ENCODE assay signal across 1 cellular context in the genomic region with DNA sequence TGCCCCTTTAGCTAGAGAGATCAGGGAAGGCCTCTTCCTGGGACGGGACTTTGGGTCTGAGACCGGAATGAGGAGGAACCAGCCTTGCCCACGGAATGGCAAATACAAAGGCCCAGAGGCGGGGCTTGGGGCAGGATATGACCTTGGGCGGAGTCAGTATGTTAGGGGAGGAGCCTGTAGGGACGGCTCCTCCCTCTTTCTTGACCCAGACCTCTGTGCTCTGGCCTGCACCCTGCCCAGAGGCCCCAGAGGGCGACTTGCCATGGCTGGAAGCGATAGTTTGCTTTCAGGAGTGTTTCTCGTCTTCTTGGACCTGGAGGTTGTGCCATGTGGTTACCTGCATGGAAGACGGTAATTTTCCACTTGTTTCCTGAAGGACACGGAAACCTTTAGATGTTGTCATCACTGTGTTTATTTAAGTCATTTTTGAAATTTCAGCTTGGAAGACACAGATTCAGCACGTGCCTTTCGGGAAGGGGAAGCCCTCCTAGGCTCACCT.
TF ChIP-seq lines count a peak whose summit lies in the region.

No MANE protein-coding gene starts in this region.

TF ChIP-seq in SK-N-SH, 30 proteins besides CTCF, POLR2A, EP300 and RAD21 (continued from another document):
- TF ChIP-seq, protein P1, sequence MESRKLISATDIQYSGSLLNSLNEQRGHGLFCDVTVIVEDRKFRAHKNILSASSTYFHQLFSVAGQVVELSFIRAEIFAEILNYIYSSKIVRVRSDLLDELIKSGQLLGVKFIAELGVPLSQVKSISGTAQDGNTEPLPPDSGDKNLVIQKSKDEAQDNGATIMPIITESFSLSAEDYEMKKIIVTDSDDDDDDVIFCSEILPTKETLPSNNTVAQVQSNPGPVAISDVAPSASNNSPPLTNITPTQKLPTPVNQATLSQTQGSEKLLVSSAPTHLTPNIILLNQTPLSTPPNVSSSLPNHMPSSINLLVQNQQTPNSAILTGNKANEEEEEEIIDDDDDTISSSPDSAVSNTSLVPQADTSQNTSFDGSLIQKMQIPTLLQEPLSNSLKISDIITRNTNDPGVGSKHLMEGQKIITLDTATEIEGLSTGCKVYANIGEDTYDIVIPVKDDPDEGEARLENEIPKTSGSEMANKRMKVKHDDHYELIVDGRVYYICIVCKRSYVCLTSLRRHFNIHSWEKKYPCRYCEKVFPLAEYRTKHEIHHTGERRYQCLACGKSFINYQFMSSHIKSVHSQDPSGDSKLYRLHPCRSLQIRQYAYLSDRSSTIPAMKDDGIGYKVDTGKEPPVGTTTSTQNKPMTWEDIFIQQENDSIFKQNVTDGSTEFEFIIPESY (IDR thresholded peaks at IDR 0.05; ENCODE audit: borderline replicate concordance, low read depth) = no peak
- no peak for TF ChIP-seq USF1 (IDR thresholded peaks at IDR 0.05; ENCODE audit: borderline replicate concordance, low read depth)
